Comparison of ENCODE assay signal across 8 cellular contexts in the genomic region with DNA sequence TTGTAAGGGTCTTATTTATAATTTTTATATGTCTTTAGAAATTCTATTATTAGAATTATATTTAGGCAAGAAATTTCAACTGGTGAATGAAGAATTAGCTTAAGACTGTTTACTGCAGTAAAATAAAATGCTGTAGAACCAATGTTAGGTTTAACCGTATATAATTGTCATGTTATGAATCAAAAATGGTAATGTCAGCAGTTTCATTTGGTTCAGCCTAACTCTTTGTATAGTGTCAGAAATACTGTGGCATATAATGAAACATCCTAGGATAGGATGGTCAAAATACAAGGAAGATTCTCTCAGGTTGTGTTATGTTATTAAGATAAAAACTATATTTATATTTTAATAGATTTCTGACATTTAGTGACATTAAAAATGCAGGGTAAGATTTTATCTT.
"Had no signal": no experiment of that assay in that cellular context is flagged by ENCODE, and none has a peak within 500 bp of the region (broad histone marks: within the 10 kb centered on the region; RNA-seq: fewer than 3 reads in every experiment).

No MANE protein-coding gene starts in this region.

- DNase-seq: H9, HCEC 1CT, KBM-7 had no signal

- H2AFZ ChIP-seq: GM23338 had no signal

- H3K9ac ChIP-seq: KMS-11 had no signal

- H3K4me3 ChIP-seq: GM23338 had no signal

- FAIRE-seq: H1, H54, HTR-8/SVneo had no signal

- H3K4me2 ChIP-seq: GM23338, KMS-11 had no signal

- H3K27ac ChIP-seq: KMS-11 had no signal

- ATAC-seq: GM23338 had no signal
